Comparison of ENCODE assay signal across 23 cellular contexts in genomic region chr22:27219036-27219435, GRCh38.
DNase-seq lines count a peak whose midpoint lies in the region; ATAC-seq, FAIRE-seq and TF ChIP-seq lines count a peak whose summit lies in the region.
"Had no signal": no experiment of that assay in that cellular context is flagged by ENCODE, and none has a peak within 500 bp of the region (broad histone marks: within the 10 kb centered on the region; RNA-seq: fewer than 3 reads in every experiment).

No MANE protein-coding gene starts in this region.

- H3K36me3 ChIP-seq in HEK293 (ENCODE audit: control insufficient read depth in 2 of 2, insufficient read depth in 1 of 2, low read length in 2 of 2): no peaks in the 10 kb centered on the region
- H3K36me3 ChIP-seq in neuronal stem cell (replicated peaks in 1 of 2; ENCODE audit: control insufficient read depth in 2 of 2, insufficient read depth in 2 of 2, low read length in 2 of 2): no peaks in the 10 kb centered on the region
- H3K36me3 ChIP-seq in HAP-1 (replicated peaks): no peaks in the 10 kb centered on the region
- H3K36me3 ChIP-seq: BLaER1 had no signal

- H3K9me3 ChIP-seq in HEK293 (ENCODE audit: control insufficient read depth, insufficient read depth, low read depth, low read length): no peaks in the 10 kb centered on the region
- H3K9me3 ChIP-seq in neuronal stem cell (replicated peaks in 1 of 2; ENCODE audit: control insufficient read depth in 2 of 2, insufficient read depth in 1 of 2, low read depth in 1 of 2, low read length in 2 of 2): peaks cover 0 to 6% of the 10 kb centered on the region in 2 donors
- H3K9me3 ChIP-seq in HAP-1: no peaks in the 10 kb centered on the region
- H3K9me3 ChIP-seq: BLaER1 had no signal

- POLR2A ChIA-PET in HEK293 (lab: Yijun Ruan, JAX): no interaction called here

- H4K91ac ChIP-seq in neuronal stem cell (ENCODE audit: low read depth, low read length, poor library complexity): no peak overlapping the region

- H3K4ac ChIP-seq in neuronal stem cell (ENCODE audit: low read length): no peak overlapping the region

- in situ Hi-C loops in HAP-1 (cut with MboI; ENCODE audit: low sequenced_read_pairs): no loop called here

- H2BK120ac ChIP-seq in neuronal stem cell (ENCODE audit: low read depth, low read length): no peak overlapping the region

- no peak overlapping the region for H3K14ac ChIP-seq in neuronal stem cell (ENCODE audit: low read length)

- no peaks in the 10 kb centered on the region for H3K27me3 ChIP-seq in neuronal stem cell (ENCODE audit: control insufficient read depth in 3 of 3, insufficient read depth in 3 of 3, low read depth in 1 of 3, low read length in 3 of 3)
- no peaks in the 10 kb centered on the region for H3K27me3 ChIP-seq in HAP-1 (ENCODE audit: low read depth)
- H3K27me3 ChIP-seq: BLaER1 had no signal

- WGBS in neuronal stem cell (ENCODE audit: extremely low coverage in 2 of 2, insufficient read length in 2 of 2, insufficient replicate concordance in 1 of 2), 2 donors: no CpG with 5 or more reads among the region's 2 CpGs

- no peak overlapping the region for H4K8ac ChIP-seq in neuronal stem cell (ENCODE audit: low read depth, low read length)

- CTCF ChIA-PET in HEK293 (lab: Yijun Ruan, JAX): interaction anchor here (0.5 kb wide), 1 partner anchor 118 kb away, joined by 5 read pairs; no protein-coding TSS in a partner anchor

- no peak overlapping the region for H3K23ac ChIP-seq in neuronal stem cell (ENCODE audit: low read depth, low read length, poor library complexity)

- H2BK15ac ChIP-seq in neuronal stem cell (ENCODE audit: low read length): no peak overlapping the region

- no peak overlapping the region for H3K9ac ChIP-seq in neuronal stem cell (ENCODE audit: low read depth, low read length, poor library complexity)
- H3K9ac ChIP-seq: BLaER1, KMS-11 had no signal

- no peaks in the 10 kb centered on the region for H3K79me1 ChIP-seq in neuronal stem cell (ENCODE audit: low read depth, low read length)

- H3K18ac ChIP-seq in neuronal stem cell (ENCODE audit: low read length): peak overlapping the region; percentile 30

- H3K27ac ChIP-seq in HEK293 (ENCODE audit: extremely low read depth, low read depth, low read length): no peak overlapping the region
- H3K27ac ChIP-seq in coronary artery: peak overlapping the region in 1 of 2 donors; percentile 37
- H3K27ac ChIP-seq in neuronal stem cell (replicated peaks; ENCODE audit: low read length): no peak overlapping the region
- H3K27ac ChIP-seq: BLaER1, KMS-11 had no signal

- no peak for ATAC-seq in HG03432 (IDR thresholded peaks at IDR 0.05; ENCODE audit: unreplicated experiment)
- ATAC-seq in stimulated activated naive CD8-positive, alpha-beta T cell treated with anti-CD3 and anti-CD28 coated beads, Interleukin-15, Interleukin-2, amounts not matched to agents 100 U/mL and 50 U/mL, for 24 hours: no peak
- ATAC-seq: Panc1 had no signal

- no peak overlapping the region for H2AK5ac ChIP-seq in neuronal stem cell (ENCODE audit: low read depth, low read length)

- H2AFZ ChIP-seq in neuronal stem cell (ENCODE audit: low read length): no peak overlapping the region

- H3K4me3 ChIP-seq in HEK293 (ENCODE audit: low read depth, low read length): no peak overlapping the region
- H3K4me3 ChIP-seq in coronary artery: no peak overlapping the region
- H3K4me3 ChIP-seq in neuronal stem cell (ENCODE audit: low read length in 2 of 2): no peak overlapping the region
- no peak overlapping the region for H3K4me3 ChIP-seq in HAP-1
- H3K4me3 ChIP-seq: BLaER1 had no signal

- no peak overlapping the region for H2BK5ac ChIP-seq in neuronal stem cell (ENCODE audit: low read length)

- DNase-seq in coronary artery (ENCODE audit: low spot score) (peak; percentile 57), neuronal stem cell (ENCODE audit: low spot score) (no peak), urothelium cell line (ENCODE audit: low spot score) (no peak), HAP-1 (ENCODE audit: low spot score in 2 of 2) (no peak)
- no peak for DNase-seq in stimulated activated naive CD8-positive, alpha-beta T cell treated with anti-CD3 and anti-CD28 coated beads, Interleukin-15, Interleukin-2, amounts not matched to agents 100 U/mL and 50 U/mL, for 24 hours
- DNase-seq: ACHN; CD4-positive, alpha-beta T cell; COR-L47; DMS79; H9; NCI-H1092 treated with DMSO at 0.1 percent for 48 hours; NCI-H1436 treated with DMSO at 0.1 percent for 48 hours; NCI-H1930; NCI-H226; NCI-H524; NCI-H774; NK-92 treated with Interleukin-12 subunit alpha and Interleukin-12 subunit beta, amount 100 ng/mL, for 24 hours had no signal

- TF ChIP-seq CTCF in HEK293 (tag by site-specific recombination; IDR thresholded peaks at IDR 0.05) (no peak), coronary artery (IDR thresholded peaks at IDR 0.05) (no peak)

- FAIRE-seq in urothelium cell line (lab: Jason Lieb, UNC): peak; percentile 79
- FAIRE-seq: HTR-8/SVneo had no signal

- H3K4me1 ChIP-seq in HEK293 (ENCODE audit: control insufficient read depth, insufficient read depth, low read length) (no peaks in the 10 kb centered on the region), neuronal stem cell (ENCODE audit: control insufficient read depth in 2 of 2, insufficient read depth in 1 of 2, low read depth in 1 of 2, low read length in 2 of 2) (peaks cover under 1 to 3% of the 10 kb centered on the region in 2 donors), HAP-1 (no peaks in the 10 kb centered on the region)

- no peak overlapping the region for H2BK12ac ChIP-seq in neuronal stem cell (ENCODE audit: low read length)

- H3K4me2 ChIP-seq in neuronal stem cell (ENCODE audit: insufficient read depth, low read length, poor library complexity, severe bottlenecking): no peak overlapping the region
- H3K4me2 ChIP-seq: BLaER1, KMS-11 had no signal

TF ChIP-seq in HEK293, 187 proteins besides CTCF, POLR2A, EP300 and RAD21:
- no peak for TF ChIP-seq ZBTB26 (tag by site-specific recombination; optimal IDR thresholded peaks at IDR 0.05)
- no peak for TF ChIP-seq ZNF138 (tag by site-specific recombination; IDR thresholded peaks at IDR 0.05; ENCODE audit: borderline replicate concordance)
- no peak for TF ChIP-seq ZNF837 (tag by site-specific recombination; IDR thresholded peaks at IDR 0.05)
- 0 out of 2 replicates have a peak, but pooled peaks have one; percentile 21 for TF ChIP-seq ZNF768 (tag by site-specific recombination; IDR thresholded peaks at IDR 0.05)
- TF ChIP-seq ZBTB21 (tag by site-specific recombination; IDR thresholded peaks at IDR 0.05): no peak
- TF ChIP-seq TCF7L2 (IDR thresholded peaks at IDR 0.05; ENCODE audit: borderline replicate concordance, low read depth, low read length): no peak
TF ChIP-seq in HEK293: peak in this region for 1.
